ENCODE assay signal across 12 cellular contexts in the genomic region with DNA sequence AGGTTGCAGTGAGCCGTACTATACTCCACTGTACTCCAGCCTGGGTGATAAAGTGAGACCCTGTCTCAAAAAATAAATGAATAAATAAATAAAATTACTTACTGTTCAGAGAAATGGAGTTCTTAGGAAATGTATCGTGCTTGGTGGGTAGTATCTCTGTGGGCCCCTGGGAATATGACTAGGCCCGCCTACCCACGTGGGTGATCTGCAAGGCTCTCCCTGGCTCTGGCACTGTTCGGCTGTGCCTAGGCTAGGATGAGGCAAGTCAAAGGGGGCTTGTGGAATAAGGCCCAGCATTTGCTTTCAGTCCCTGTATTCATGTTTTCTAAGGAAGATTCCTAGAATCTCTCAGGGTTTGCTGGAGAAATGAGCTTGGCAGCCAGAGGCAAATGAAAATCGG. TPM values are rescaled to one million over a fixed set of nuclear protein-coding genes. Genes with fewer than 3 reads are reported as not detected.
DNase-seq lines count a peak whose midpoint lies in the region; ATAC-seq, FAIRE-seq and TF ChIP-seq lines count a peak whose summit lies in the region.
"Had no signal": no experiment of that assay in that cellular context is flagged by ENCODE, and none has a peak within 500 bp of the region (broad histone marks: within the 10 kb centered on the region; RNA-seq: fewer than 3 reads in every experiment).

No MANE protein-coding gene starts in this region.

- POLR2A ChIA-PET in HepG2 (lab: Yijun Ruan, JAX) = interaction anchor here (1.2 to 4.7 kb wide), 3 partner anchors 29 to 111 kb away, joined by 3 to 45 read pairs (median 9); partner anchors contain the start of gene PHLDA3

- H3K79me2 ChIP-seq in HepG2 (ENCODE audit: insufficient read depth, low read length) (no peaks in the 10 kb centered on the region), hepatocyte (no peaks in the 10 kb centered on the region), parathyroid adenoma (peaks cover 4% of the 10 kb centered on the region)

- H3K9me3 ChIP-seq in liver (ENCODE audit: control insufficient read depth in 4 of 4, low read length in 3 of 4) (no peaks in the 10 kb centered on the region), HepG2 (ENCODE audit: low read length) (no peaks in the 10 kb centered on the region), hepatocyte (ENCODE audit: low read depth) (no peaks in the 10 kb centered on the region), parathyroid adenoma (ENCODE audit: control insufficient read depth, low read length) (no peaks in the 10 kb centered on the region), mucosa of descending colon (no peaks in the 10 kb centered on the region)

- TF ChIP-seq CTCF in liver (IDR thresholded peaks at IDR 0.05; ENCODE audit: low read depth, low read length, missing input control) (no peak), HepG2 (CRISPR knock-in tag; IDR thresholded peaks at IDR 0.05) (no peak), hepatocyte (IDR thresholded peaks at IDR 0.05; ENCODE audit: poor library complexity) (no peak), parathyroid adenoma (IDR thresholded peaks at IDR 0.05) (no peak), mucosa of descending colon (IDR thresholded peaks at IDR 0.05) (no peak)

- H3K9ac ChIP-seq in liver (ENCODE audit: low read depth in 1 of 2, low read length in 2 of 2) (peak overlapping the region in 1 of 2 donors; percentile 20), HepG2 (ENCODE audit: insufficient read depth, low read depth, low read length) (no peak overlapping the region), parathyroid adenoma (no peak overlapping the region)

- intact Hi-C loops in HepG2 (cut with micrococcal nuclease; ENCODE audit: unreplicated experiment) = no loop called here
- intact Hi-C loops in mucosa of descending colon (cut with DNase I, micrococcal nuclease) = loop anchor here in 1 of 2 donors (10.0 kb wide), 1 partner anchor 67 kb away; no protein-coding TSS in a partner anchor

- FAIRE-seq in HepG2 (lab: Jason Lieb, UNC) = no peak

- H3K36me3 ChIP-seq in liver (ENCODE audit: control insufficient read depth in 4 of 4, insufficient read depth in 3 of 4, low read depth in 1 of 4, low read length in 3 of 4) (no peaks in the 10 kb centered on the region), HepG2 (replicated peaks in 1 of 2; ENCODE audit: control insufficient read depth in 1 of 2, insufficient read depth in 2 of 2, low read length in 2 of 2) (no peaks in the 10 kb centered on the region), hepatocyte (replicated peaks; ENCODE audit: insufficient read depth, low read depth) (no peaks in the 10 kb centered on the region), parathyroid adenoma (ENCODE audit: control insufficient read depth, insufficient read depth, low read length) (no peaks in the 10 kb centered on the region), mucosa of descending colon (ENCODE audit: low read depth) (no peaks in the 10 kb centered on the region)

- H3K4me3 ChIP-seq in liver (ENCODE audit: low read depth in 1 of 3, low read length in 3 of 3) (no peak overlapping the region), HepG2 (replicated peaks in 1 of 3; ENCODE audit: insufficient read depth in 1 of 3, low read depth in 2 of 3, low read length in 3 of 3) (no peak overlapping the region), hepatocyte (no peak overlapping the region), parathyroid adenoma (ENCODE audit: low read depth, low read length) (peak overlapping the region; percentile 35), mucosa of descending colon (no peak overlapping the region)

- CTCF ChIA-PET in HepG2 (lab: Yijun Ruan, JAX; ENCODE audit: low intra/inter-chr PET ratio, low total read pairs) = interaction anchor here (8.4 kb wide), 1 partner anchor 30 kb away, joined by 226 read pairs; no protein-coding TSS in a partner anchor

- 87% methylated on average over 6 of the region's 6 CpGs for WGBS in liver
- WGBS in HepG2 (ENCODE audit: low lambda C conversion rate) = 76% methylated on average over 6 of the region's 6 CpGs
- WGBS in hepatocyte (ENCODE audit: low lambda C conversion rate, missing lambda C conversion rate) = 78% methylated on average over 6 of the region's 6 CpGs

- H3K4me2 ChIP-seq in HepG2 (ENCODE audit: low read depth, low read length) = no peak overlapping the region
- H3K4me2 ChIP-seq in hepatocyte = no peak overlapping the region
- peak overlapping the region; percentile 62 for H3K4me2 ChIP-seq in parathyroid adenoma (ENCODE audit: low read length)

- in situ Hi-C loops in HepG2 (cut with HindIII; ENCODE audit: extremely low pct_ligation_motif_present, low pct_unique_long_range_greater_than_20kb) = loop anchor here (5.0 kb wide), 2 partner anchors 34 to 64 kb away; no protein-coding TSS in a partner anchor

- ATAC-seq in HepG2 = no peak
- ATAC-seq in mucosa of descending colon = no peak

- DNase-seq in HepG2 (ENCODE audit: low spot score) (no peak), hepatocyte (ENCODE audit: low spot score) (no peak), SKM-1 (lab: John Stamatoyannopoulos, UW; ENCODE audit: unreplicated experiment) (no peak), NCI-H2107 (lab: John Stamatoyannopoulos, UW) (no peak), mucosa of descending colon (no peak), NCI-H128 (lab: John Stamatoyannopoulos, UW; ENCODE audit: unreplicated experiment) (no peak)
- DNase-seq: activated naive CD8-positive, alpha-beta T cell treated with anti-CD3 and anti-CD28 coated beads, Interleukin-2, amount 10 ng/mL, durations not matched to agents 7 days and 5 days; effector memory CD4-positive, alpha-beta T cell; naive thymus-derived CD4-positive, alpha-beta T cell; stimulated activated naive CD4-positive, alpha-beta T cell treated with Interleukin-2 at 50 U/mL for 16 hours had no signal

- H3K4me1 ChIP-seq in liver (ENCODE audit: control insufficient read depth in 4 of 4, insufficient read depth in 4 of 4, low read length in 3 of 4) = peaks cover 10 to 33% (median 24%) of the 10 kb centered on the region in 4 donors
- peaks cover 26% of the 10 kb centered on the region for H3K4me1 ChIP-seq in HepG2 (ENCODE audit: insufficient read depth, low read length)
- peaks cover 17% of the 10 kb centered on the region for H3K4me1 ChIP-seq in hepatocyte (ENCODE audit: insufficient read depth)
- peaks cover 32% of the 10 kb centered on the region for H3K4me1 ChIP-seq in parathyroid adenoma
- H3K4me1 ChIP-seq in mucosa of descending colon (ENCODE audit: low read depth) = peaks cover 12% of the 10 kb centered on the region

- no peaks in the 10 kb centered on the region for H3K9me2 ChIP-seq in hepatocyte (replicated peaks; ENCODE audit: insufficient read depth)

- no TSS peak for BruUV-seq in HepG2 (replicated peaks; lab: Mats Ljungman, UMichigan)

- H3K27ac ChIP-seq in liver (ENCODE audit: low read depth in 1 of 2, low read length in 2 of 2) (peak overlapping the region; percentile 63 to 76), HepG2 (ENCODE audit: extremely low read length, insufficient read depth, low read length) (no peak overlapping the region), hepatocyte (peak overlapping the region; percentile 56), parathyroid adenoma (peak overlapping the region; percentile 98)

- TF ChIP-seq RAD21 in liver (IDR thresholded peaks at IDR 0.05) (no peak), HepG2 (CRISPR knock-in tag; IDR thresholded peaks at IDR 0.05) (no peak)

- no peaks in the 10 kb centered on the region for H4K20me1 ChIP-seq in HepG2 (ENCODE audit: insufficient read depth, low read length)
- H4K20me1 ChIP-seq in hepatocyte (ENCODE audit: insufficient read depth, poor library complexity, severe bottlenecking) = no peaks in the 10 kb centered on the region

- H3K27me3 ChIP-seq in liver (ENCODE audit: control insufficient read depth in 4 of 4, insufficient read depth in 4 of 4, low read length in 3 of 4) (no peaks in the 10 kb centered on the region), HepG2 (ENCODE audit: control insufficient read depth in 1 of 2, insufficient read depth in 2 of 2, low read length in 2 of 2) (peaks cover 1 to 14% of the 10 kb centered on the region in 2 experiments; a peak in 2 of 5 replicates), hepatocyte (no peaks in the 10 kb centered on the region), parathyroid adenoma (ENCODE audit: control insufficient read depth, insufficient read depth, low read length) (no peaks in the 10 kb centered on the region)

- no peak overlapping the region for H2AFZ ChIP-seq in HepG2 (ENCODE audit: low read length)
- H2AFZ ChIP-seq in hepatocyte = no peak overlapping the region
- no peak overlapping the region for H2AFZ ChIP-seq in parathyroid adenoma

- TF ChIP-seq POLR2A in HepG2 (IDR thresholded peaks at IDR 0.05; ENCODE audit: insufficient read depth in 1 of 2, low read depth in 2 of 2, low read length in 2 of 2) = no peak

- TF ChIP-seq EP300 in HepG2 (IDR thresholded peaks at IDR 0.05; ENCODE audit: low read depth in 2 of 2, low read length in 2 of 2) (no peak), HepG2 (CRISPR knock-in tag; IDR thresholded peaks at IDR 0.05; ENCODE audit: borderline replicate concordance) (no peak)

RNA-seq across cellular contexts. Expression of gene CSRP1, which starts 4.5 kb away (rescaled TPM):
- total RNA-seq in liver = 10 to 100 TPM; 42.7 to 96.9 TPM
- polyA plus RNA-seq in liver = 10 to 100 TPM; 49.3 to 87.2 TPM
- 68.9 and 70.8 TPM in 2 replicates for total RNA-seq in HepG2 (2016; rRNA removed; fragmentation: Illumina TruSeq; extraction: Trizol)
- 12.3 and 12.8 TPM in 2 replicates for total RNA-seq in HepG2 (2016; cell fraction: cytosol; rRNA removed; fragmentation: Illumina TruSeq; extraction: Trizol; ENCODE audit: low read depth)
- total RNA-seq in HepG2 (2016; cell fraction: insoluble cytoplasmic fraction; rRNA removed; fragmentation: Illumina TruSeq; extraction: Trizol) = 66.1 and 69.5 TPM in 2 replicates
- 28.9 and 33.8 TPM in 2 replicates for total RNA-seq in HepG2 (2016; cell fraction: membrane; rRNA removed; fragmentation: Illumina TruSeq; extraction: Trizol)
- total RNA-seq in HepG2 (2016; cell fraction: nucleus; rRNA removed; fragmentation: Illumina TruSeq; extraction: Trizol) = 35.6 and 44.2 TPM in 2 replicates
- polyA plus RNA-seq in HepG2 (2011; rRNA removed) = 14.5 and 17.7 TPM in 2 replicates
- polyA plus RNA-seq in HepG2 (2011; cell fraction: cytosol; rRNA removed) = 15.2 and 17.2 TPM in 2 replicates
- polyA plus RNA-seq in HepG2 (2011; cell fraction: nucleus; rRNA removed) = 10.9 and 14.9 TPM in 2 replicates
- polyA plus RNA-seq in HepG2 (2012) = 9.9 and 18.8 TPM in 2 replicates
- polyA plus RNA-seq in HepG2 (2016; cell fraction: cytosol; fragmentation: Illumina TruSeq; extraction: Trizol; ENCODE audit: low read depth) = 15.3 and 18.6 TPM in 2 replicates
- polyA plus RNA-seq in HepG2 (2016; cell fraction: insoluble cytoplasmic fraction; fragmentation: Illumina TruSeq; extraction: Trizol; ENCODE audit: low read depth) = 83.1 and 92.4 TPM in 2 replicates
- 29.6 and 30.8 TPM in 2 replicates for polyA plus RNA-seq in HepG2 (2016; cell fraction: membrane; fragmentation: Illumina TruSeq; extraction: Trizol; ENCODE audit: low read depth)
- polyA plus RNA-seq in HepG2 (2016; cell fraction: nucleus; fragmentation: Illumina TruSeq; extraction: Trizol; ENCODE audit: insufficient read depth, low read depth) = 54.3 and 54.9 TPM in 2 replicates
- 22.9 and 266 TPM in 2 replicates for polyA minus RNA-seq in HepG2 (2011; rRNA and poly(A)+ RNA removed; ENCODE audit: low replicate concordance)
- polyA minus RNA-seq in HepG2 (2011; cell fraction: cytosol; rRNA and poly(A)+ RNA removed) = 8.4 and 9.1 TPM in 2 replicates
- polyA minus RNA-seq in HepG2 (2011; cell fraction: nucleus; rRNA and poly(A)+ RNA removed) = 9.1 and 11.7 TPM in 2 replicates
- 76.0 and 101 TPM in 2 replicates for total RNA-seq in hepatocyte
- polyA plus RNA-seq in hepatocyte = 47.6 and 50.9 TPM in 2 replicates
- 1,000 to 10,000 TPM in 1 of 3 donors, 100 to 1,000 TPM in 2; 150 to 1,587 (median 214) TPM for total RNA-seq in mucosa of descending colon

RNA-seq across cellular contexts. Expression of gene NAV1, which starts 27.5 kb away (rescaled TPM):
- 1 to 10 TPM; 1.2 to 2.0 TPM for total RNA-seq in liver
- polyA plus RNA-seq in liver = 1 to 10 TPM; 1.1 to 1.4 TPM
- 0.01 TPM in 1 of 2 replicates, not detected in the other for total RNA-seq in HepG2 (2016; rRNA removed; fragmentation: Illumina TruSeq; extraction: Trizol)
- total RNA-seq in HepG2 (2016; cell fraction: cytosol; rRNA removed; fragmentation: Illumina TruSeq; extraction: Trizol; ENCODE audit: low read depth) = not detected in 2 replicates
- 0.02 TPM in 1 of 2 replicates, not detected in the other for total RNA-seq in HepG2 (2016; cell fraction: insoluble cytoplasmic fraction; rRNA removed; fragmentation: Illumina TruSeq; extraction: Trizol)
- under 0.01 TPM in 1 of 2 replicates, not detected in the other for total RNA-seq in HepG2 (2016; cell fraction: membrane; rRNA removed; fragmentation: Illumina TruSeq; extraction: Trizol)
- not detected in 2 replicates for total RNA-seq in HepG2 (2016; cell fraction: nucleus; rRNA removed; fragmentation: Illumina TruSeq; extraction: Trizol)
- polyA plus RNA-seq in HepG2 (2011; rRNA removed) = 0.04 TPM in 1 of 2 replicates, not detected in the other
- polyA plus RNA-seq in HepG2 (2011; cell fraction: cytosol; rRNA removed) = not detected in 2 replicates
- 0.03 TPM in 1 of 2 replicates, not detected in the other for polyA plus RNA-seq in HepG2 (2011; cell fraction: nucleus; rRNA removed)
- 0.01 TPM in 2 replicates for polyA plus RNA-seq in HepG2 (2012)
- not detected in 2 replicates for polyA plus RNA-seq in HepG2 (2016; cell fraction: cytosol; fragmentation: Illumina TruSeq; extraction: Trizol; ENCODE audit: low read depth)
- not detected in 2 replicates for polyA plus RNA-seq in HepG2 (2016; cell fraction: insoluble cytoplasmic fraction; fragmentation: Illumina TruSeq; extraction: Trizol; ENCODE audit: low read depth)
- not detected in 2 replicates for polyA plus RNA-seq in HepG2 (2016; cell fraction: membrane; fragmentation: Illumina TruSeq; extraction: Trizol; ENCODE audit: low read depth)
- not detected in 2 replicates for polyA plus RNA-seq in HepG2 (2016; cell fraction: nucleus; fragmentation: Illumina TruSeq; extraction: Trizol; ENCODE audit: insufficient read depth, low read depth)
- polyA minus RNA-seq in HepG2 (2011; rRNA and poly(A)+ RNA removed; ENCODE audit: low replicate concordance) = 0.04 and 0.75 TPM in 2 replicates
- not detected in 2 replicates for polyA minus RNA-seq in HepG2 (2011; cell fraction: cytosol; rRNA and poly(A)+ RNA removed)
- polyA minus RNA-seq in HepG2 (2011; cell fraction: nucleus; rRNA and poly(A)+ RNA removed) = not detected in 2 replicates
- total RNA-seq in hepatocyte = 15.0 and 15.2 TPM in 2 replicates
- 18.3 and 18.8 TPM in 2 replicates for polyA plus RNA-seq in hepatocyte
- 10 to 100 TPM; 13.7 to 64.3 (median 16.7) TPM for total RNA-seq in mucosa of descending colon

RNA-seq across cellular contexts. Expression of gene PHLDA3, which starts 42.4 kb away (rescaled TPM):
- total RNA-seq in liver (1 to 10 TPM in 1 of 2 donors, under 1 TPM in 1; 0.67 to 1.4 TPM), HepG2 (2016; rRNA removed; fragmentation: Illumina TruSeq; extraction: Trizol) (29.1 and 33.6 TPM in 2 replicates), hepatocyte (24.4 and 30.2 TPM in 2 replicates), mucosa of descending colon (100 to 1,000 TPM in 1 of 3 donors, 10 to 100 TPM in 1, 1 to 10 TPM in 1; 8.5 to 106 (median 12.4) TPM)
- polyA plus RNA-seq in liver (1 to 10 TPM in 1 of 2 donors, under 1 TPM in 1; 0.36 to 2.2 TPM), HepG2 (2011; rRNA removed) (16.7 and 25.1 TPM in 2 replicates), hepatocyte (62.9 and 64.6 TPM in 2 replicates)
- total RNA-seq in HepG2 (2016; cell fraction: cytosol; rRNA removed; fragmentation: Illumina TruSeq; extraction: Trizol; ENCODE audit: low read depth) = 13.4 and 13.7 TPM in 2 replicates
- 29.0 and 34.8 TPM in 2 replicates for total RNA-seq in HepG2 (2016; cell fraction: insoluble cytoplasmic fraction; rRNA removed; fragmentation: Illumina TruSeq; extraction: Trizol)
- total RNA-seq in HepG2 (2016; cell fraction: membrane; rRNA removed; fragmentation: Illumina TruSeq; extraction: Trizol) = 27.3 and 32.8 TPM in 2 replicates
- total RNA-seq in HepG2 (2016; cell fraction: nucleus; rRNA removed; fragmentation: Illumina TruSeq; extraction: Trizol) = 15.5 and 17.9 TPM in 2 replicates
- polyA plus RNA-seq in HepG2 (2011; cell fraction: cytosol; rRNA removed) = 18.1 and 31.9 TPM in 2 replicates
- polyA plus RNA-seq in HepG2 (2011; cell fraction: nucleus; rRNA removed) = 18.6 and 19.4 TPM in 2 replicates
- polyA plus RNA-seq in HepG2 (2012) = 6.9 and 12.1 TPM in 2 replicates
- polyA plus RNA-seq in HepG2 (2016; cell fraction: cytosol; fragmentation: Illumina TruSeq; extraction: Trizol; ENCODE audit: low read depth) = 23.0 and 26.1 TPM in 2 replicates
- 47.7 and 53.8 TPM in 2 replicates for polyA plus RNA-seq in HepG2 (2016; cell fraction: insoluble cytoplasmic fraction; fragmentation: Illumina TruSeq; extraction: Trizol; ENCODE audit: low read depth)
- polyA plus RNA-seq in HepG2 (2016; cell fraction: membrane; fragmentation: Illumina TruSeq; extraction: Trizol; ENCODE audit: low read depth) = 39.2 and 43.9 TPM in 2 replicates
- 43.9 and 44.6 TPM in 2 replicates for polyA plus RNA-seq in HepG2 (2016; cell fraction: nucleus; fragmentation: Illumina TruSeq; extraction: Trizol; ENCODE audit: insufficient read depth, low read depth)
- 16.2 and 21.4 TPM in 2 replicates for polyA minus RNA-seq in HepG2 (2011; rRNA and poly(A)+ RNA removed; ENCODE audit: low replicate concordance)
- 11.5 and 15.4 TPM in 2 replicates for polyA minus RNA-seq in HepG2 (2011; cell fraction: cytosol; rRNA and poly(A)+ RNA removed)
- polyA minus RNA-seq in HepG2 (2011; cell fraction: nucleus; rRNA and poly(A)+ RNA removed) = 13.6 and 15.2 TPM in 2 replicates
